27 cellular contexts compared by ENCODE assay signal in the genomic region with DNA sequence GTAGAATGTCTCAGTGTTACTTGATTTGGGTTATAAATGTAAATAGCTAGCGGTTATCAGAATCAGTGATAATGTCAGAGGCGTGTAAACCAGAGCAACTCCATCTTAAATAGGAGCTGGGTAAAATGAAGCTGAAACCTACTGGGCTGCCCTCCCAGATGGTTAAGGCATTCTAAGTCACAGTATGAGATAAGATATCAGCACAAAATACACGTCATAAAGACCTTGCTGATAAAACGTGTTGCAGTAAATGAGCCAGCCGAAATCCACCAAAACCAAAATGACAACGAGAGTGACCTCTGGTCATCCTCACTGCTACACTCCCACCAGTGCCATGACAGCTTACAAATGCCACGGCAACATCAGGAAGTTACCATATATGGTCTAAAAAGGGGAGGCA.
"Had no signal": no experiment of that assay in that cellular context is flagged by ENCODE, and none has a peak within 500 bp of the region (broad histone marks: within the 10 kb centered on the region; RNA-seq: fewer than 3 reads in every experiment).

No MANE protein-coding gene starts in this region.

- H3K27me3 Mint-ChIP-seq: activated B cell treated with CpG ODN at 0.5 μM for 24 hours; activated CD8-positive, alpha-beta T cell treated with anti-CD3 and anti-CD28 coated beads for 36 hours; activated T-helper 17 cell treated with anti-CD3 and anti-CD28 coated beads, Interleukin-2, amount 50 U/mL, for 72 hours; central memory CD8-positive, alpha-beta T cell; dendritic cell treated with granulocyte-macrophage colony-stimulating factor and Interleukin-4, amounts not matched to agents 40 ng/mL and 50 ng/mL, for 4 days; natural killer cell treated with Interleukin-12 subunit alpha and Interleukin-12 subunit beta and Interleukin-15 and Interleukin-18, amount 100 ng/mL, for 72 hours had no signal

- H3K4me1 ChIP-seq: breast epithelium, esophagus muscularis mucosa, gastroesophageal sphincter, heart left ventricle, left ventricle myocardium inferior, spleen, suprapubic skin, tibial artery, upper lobe of right lung had no signal

- H3K36me3 ChIP-seq: breast epithelium, esophagus muscularis mucosa, gastroesophageal sphincter, heart left ventricle, left ventricle myocardium inferior, right atrium auricular region, spleen, suprapubic skin, tibial artery, upper lobe of right lung had no signal

- H3K4me1 Mint-ChIP-seq: activated B cell treated with CpG ODN at 0.5 μM for 24 hours; activated T-helper 17 cell treated with anti-CD3 and anti-CD28 coated beads, Interleukin-2, amount 50 U/mL, for 72 hours; central memory CD8-positive, alpha-beta T cell had no signal

- H3K4me3 ChIP-seq: breast epithelium, esophagus muscularis mucosa, gastroesophageal sphincter, heart left ventricle, left ventricle myocardium inferior, lung, mucosa of descending colon, spleen, suprapubic skin, tibial artery, upper lobe of right lung had no signal

- ATAC-seq: activated CD8-positive, alpha-beta T cell treated with anti-CD3 and anti-CD28 coated beads for 36 hours; activated T-cell treated with anti-CD3 and anti-CD28 coated beads, Interleukin-2, amount 50 U/mL, for 4 hours; activated T-helper 17 cell treated with anti-CD3 and anti-CD28 coated beads, Interleukin-2, amount 50 U/mL, for 72 hours; gastroesophageal sphincter; mucosa of descending colon; natural killer cell treated with Interleukin-12 subunit alpha and Interleukin-12 subunit beta and Interleukin-15 and Interleukin-18, amount 100 ng/mL, for 72 hours; upper lobe of right lung had no signal

- H3K27me3 ChIP-seq: breast epithelium, esophagus muscularis mucosa, gastroesophageal sphincter, heart left ventricle, right atrium auricular region, spleen, suprapubic skin, tibial artery, upper lobe of right lung had no signal

- H3K27ac ChIP-seq: breast epithelium, esophagus muscularis mucosa, gastroesophageal sphincter, heart left ventricle, left ventricle myocardium inferior, spleen, suprapubic skin, tibial artery, upper lobe of right lung had no signal

- H3K27ac Mint-ChIP-seq: activated B cell treated with CpG ODN at 0.5 μM for 24 hours; activated CD8-positive, alpha-beta T cell treated with anti-CD3 and anti-CD28 coated beads for 36 hours; activated T-helper 17 cell treated with anti-CD3 and anti-CD28 coated beads, Interleukin-2, amount 50 U/mL, for 72 hours; dendritic cell treated with granulocyte-macrophage colony-stimulating factor and Interleukin-4, amounts not matched to agents 40 ng/mL and 50 ng/mL, for 4 days; natural killer cell treated with Interleukin-12 subunit alpha and Interleukin-12 subunit beta and Interleukin-15 and Interleukin-18, amount 100 ng/mL, for 72 hours; T-helper 2 cell treated with Interferon-gamma antibody and Interleukin-4, amounts not matched to agents 5 μg/mL and 100 μg/mL, for 36 hours had no signal

- DNase-seq: activated B cell treated with CpG ODN at 0.5 μM for 24 hours; activated CD4-positive, alpha-beta T cell treated with anti-CD3 and anti-CD28 coated beads, Interleukin-2, amount 50 U/mL, for 1 hour; activated CD8-positive, alpha-beta T cell treated with anti-CD3 and anti-CD28 coated beads for 36 hours; activated gamma-delta T cell treated with Interleukin-2 at 50 U/mL for 16 hours; activated naive CD4-positive, alpha-beta T cell treated with anti-CD3 and anti-CD28 coated beads, Interleukin-2, amount 50 U/mL, for 16 hours; activated T-cell treated with anti-CD3 and anti-CD28 coated beads, Interleukin-2, amount 50 U/mL, for 4 hours; amygdala; kidney glomerular epithelial cell; left ventricle myocardium inferior; mucosa of descending colon; spleen; stimulated activated naive CD4-positive, alpha-beta T cell; T-helper 1 cell; tibial artery; upper lobe of right lung had no signal

- H3K9me3 Mint-ChIP-seq: activated T-helper 17 cell treated with anti-CD3 and anti-CD28 coated beads, Interleukin-2, amount 50 U/mL, for 72 hours had no signal

- H3K9me3 ChIP-seq: breast epithelium, esophagus muscularis mucosa, gastroesophageal sphincter, suprapubic skin, tibial artery, upper lobe of right lung had no signal

- H3K4me3 Mint-ChIP-seq: activated B cell treated with CpG ODN at 0.5 μM for 24 hours; activated CD8-positive, alpha-beta T cell treated with anti-CD3 and anti-CD28 coated beads for 36 hours; activated T-cell treated with anti-CD3 and anti-CD28 coated beads, Interleukin-2, amount 50 U/mL, for 4 hours; activated T-helper 17 cell treated with anti-CD3 and anti-CD28 coated beads, Interleukin-2, amount 50 U/mL, for 72 hours; central memory CD8-positive, alpha-beta T cell; dendritic cell treated with granulocyte-macrophage colony-stimulating factor and Interleukin-4, amounts not matched to agents 40 ng/mL and 50 ng/mL, for 4 days; natural killer cell treated with Interleukin-12 subunit alpha and Interleukin-12 subunit beta and Interleukin-15 and Interleukin-18, amount 100 ng/mL, for 72 hours; T-helper 2 cell treated with Interferon-gamma antibody and Interleukin-4, amounts not matched to agents 5 μg/mL and 100 μg/mL, for 36 hours had no signal
